Comparison of ENCODE assay signal across 19 cellular contexts in the genomic region with DNA sequence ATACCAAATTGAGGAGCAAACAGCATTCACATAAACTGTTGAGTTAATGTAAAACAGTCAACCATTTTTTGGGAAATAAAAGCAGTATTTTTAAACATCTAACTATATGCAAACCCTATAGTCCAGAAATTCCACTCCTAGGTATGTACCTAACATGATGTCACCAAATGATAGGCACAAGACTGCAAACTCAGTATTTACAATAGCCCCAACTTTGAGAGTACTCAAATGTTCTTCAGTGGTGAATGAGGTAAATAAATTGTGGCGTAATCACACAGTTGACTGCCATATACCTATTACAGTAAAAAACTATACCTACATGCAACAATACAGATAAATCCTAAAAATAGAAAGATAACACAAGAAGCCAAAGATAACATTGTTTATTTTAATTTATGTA.
A peak's percentile ranks its signal among the peaks of the same experiment; 100 is the strongest.
DNase-seq lines count a peak whose midpoint lies in the region; ATAC-seq and TF ChIP-seq lines count a peak whose summit lies in the region.
"Had no signal": no experiment of that assay in that cellular context is flagged by ENCODE, and none has a peak within 500 bp of the region (broad histone marks: within the 10 kb centered on the region; RNA-seq: fewer than 3 reads in every experiment).

No MANE protein-coding gene starts in this region.

- no peak overlapping the region for H3K27ac ChIP-seq in lower lobe of right lung
- no peak overlapping the region for H3K27ac ChIP-seq in upper lobe of right lung

- no peaks in the 10 kb centered on the region for H3K27me3 ChIP-seq in lower lobe of right lung (ENCODE audit: low read depth)
- no peaks in the 10 kb centered on the region for H3K27me3 ChIP-seq in upper lobe of right lung

- no peaks in the 10 kb centered on the region for H3K36me3 ChIP-seq in lower lobe of right lung
- H3K36me3 ChIP-seq in upper lobe of right lung = no peaks in the 10 kb centered on the region

- H3K4me3 ChIP-seq in lower lobe of right lung (no peak overlapping the region), upper lobe of right lung (no peak overlapping the region)
- H3K4me3 ChIP-seq: GM12878, GM23338 had no signal

- no peak for TF ChIP-seq CTCF in lower lobe of right lung (IDR thresholded peaks at IDR 0.05)
- TF ChIP-seq CTCF in upper lobe of right lung (IDR thresholded peaks at IDR 0.05) = no peak

- H3K9me3 ChIP-seq in lower lobe of right lung = no peaks in the 10 kb centered on the region
- no peaks in the 10 kb centered on the region for H3K9me3 ChIP-seq in upper lobe of right lung

- TF ChIP-seq POLR2A in erythroblast (IDR thresholded peaks at IDR 0.05; ENCODE audit: low read length) = no peak

- peak; percentile 39 for DNase-seq in NCI-H345 (lab: John Stamatoyannopoulos, UW)
- DNase-seq in NCI-H345 treated with DMSO at 0.1 percent for 48 hours (lab: John Stamatoyannopoulos, UW; ENCODE audit: unreplicated experiment) = no peak
- peak; percentile 42 for DNase-seq in NCI-H510A (lab: John Stamatoyannopoulos, UW)
- DNase-seq in lower lobe of right lung = no peak
- DNase-seq in upper lobe of right lung = no peak
- no peak for DNase-seq in HUDEP-2 (lab: John Stamatoyannopoulos, UW; ENCODE audit: unreplicated experiment in 76 of 76)
- DNase-seq in erythroblast (lab: John Stamatoyannopoulos, UW) = no peak
- DNase-seq: C1 segment of cervical spinal cord; Calu3; CD4-positive, alpha-beta memory T cell; COR-L47; DMS79; EL; GDM1; H9; HFFc6 had no signal

- ATAC-seq in lower lobe of right lung (peak; percentile 77 to 96), upper lobe of right lung (peak; percentile 78), GM18519 (IDR thresholded peaks at IDR 0.05; ENCODE audit: low FRiP score, unreplicated experiment) (no peak)
- ATAC-seq: GM12878, GM23338 had no signal

- no peaks in the 10 kb centered on the region for H3K4me1 ChIP-seq in lower lobe of right lung
- H3K4me1 ChIP-seq in upper lobe of right lung = no peaks in the 10 kb centered on the region

- intact Hi-C loops in lower lobe of right lung (cut with DNase I) = no loop called here
- intact Hi-C loops in upper lobe of right lung (cut with DNase I) = no loop called here

Comparison
In these comparisons a context has a peak if more than half of its experiments do, and no peak if none do; other contexts are left out.
1. DNase-seq: peak in NCI-H345 (single experiment) and NCI-H510A (single experiment); none in NCI-H345 treated with DMSO at 0.1 percent for 48 hours (single experiment), lower lobe of right lung (single experiment), upper lobe of right lung (single experiment), HUDEP-2 (0 of 76) and erythroblast (0 of 2).